14 cellular contexts compared by ENCODE assay signal in the genomic region with DNA sequence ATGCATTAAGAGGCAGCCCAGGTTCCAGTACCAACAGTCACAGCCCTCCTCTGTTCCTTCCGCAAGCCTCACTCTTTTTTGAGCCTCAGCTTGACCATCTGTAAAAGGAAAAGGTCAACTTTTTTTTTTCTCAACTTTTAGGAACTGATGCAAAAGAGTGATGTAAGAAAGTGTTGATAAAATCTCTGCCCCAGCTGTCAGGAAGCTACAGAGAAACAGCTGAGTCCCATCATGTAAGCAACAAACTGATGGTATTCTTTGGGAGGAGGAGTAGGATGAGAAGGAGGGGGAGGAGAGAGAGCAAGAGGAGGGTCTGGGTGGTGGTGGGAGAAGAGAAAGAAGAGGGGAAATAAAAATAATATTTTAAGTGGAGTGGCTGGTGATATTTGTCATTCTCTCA.
"Had no signal": no experiment of that assay in that cellular context is flagged by ENCODE, and none has a peak within 500 bp of the region (broad histone marks: within the 10 kb centered on the region; RNA-seq: fewer than 3 reads in every experiment).

No MANE protein-coding gene starts in this region.

- H3K36me3 ChIP-seq: esophagus muscularis mucosa, spleen had no signal

- ATAC-seq: activated CD4-positive, CD25-positive, alpha-beta regulatory T cell treated with anti-CD3 and anti-CD28 coated beads, Interleukin-2, amount 50 U/mL, for 24 hours; natural killer cell; stimulated activated naive CD8-positive, alpha-beta T cell treated with anti-CD3 and anti-CD28 coated beads, Interleukin-15, amount 100 ng/mL, for 72 hours had no signal

- H3K4me3 Mint-ChIP-seq: activated naive CD4-positive, alpha-beta T cell treated with anti-CD3 and anti-CD28 coated beads, Interleukin-2, amount 10 ng/mL, durations not matched to agents 7 days and 5 days; immature natural killer cell; natural killer cell; stimulated activated naive CD8-positive, alpha-beta T cell treated with anti-CD3 and anti-CD28 coated beads, Interleukin-15, amount 100 ng/mL, for 72 hours; type B pancreatic cell had no signal

- H3K4me1 Mint-ChIP-seq: activated naive CD4-positive, alpha-beta T cell treated with anti-CD3 and anti-CD28 coated beads, Interleukin-2, amount 10 ng/mL, durations not matched to agents 7 days and 5 days; immature natural killer cell; natural killer cell; stimulated activated naive CD8-positive, alpha-beta T cell treated with anti-CD3 and anti-CD28 coated beads, Interleukin-15, amount 100 ng/mL, for 72 hours had no signal

- H3K4me1 ChIP-seq: esophagus muscularis mucosa, spleen had no signal

- H3K27ac Mint-ChIP-seq: activated naive CD4-positive, alpha-beta T cell treated with anti-CD3 and anti-CD28 coated beads, Interleukin-2, amount 10 ng/mL, durations not matched to agents 7 days and 5 days; immature natural killer cell; natural killer cell; stimulated activated naive CD8-positive, alpha-beta T cell treated with anti-CD3 and anti-CD28 coated beads, Interleukin-15, amount 100 ng/mL, for 72 hours; type B pancreatic cell had no signal

- H3K27me3 ChIP-seq: esophagus muscularis mucosa, spleen had no signal

- DNase-seq: activated CD4-positive, alpha-beta T cell treated with anti-CD3 and anti-CD28 coated beads, Interleukin-2, amount 50 U/mL, for 1 hour; activated naive CD4-positive, alpha-beta T cell treated with anti-CD3 and anti-CD28 coated beads, Interleukin-2, amount 10 ng/mL, durations not matched to agents 7 days and 5 days; activated T-cell treated with anti-CD3 and anti-CD28 coated beads for 4 hours; dorsolateral prefrontal cortex; foreskin fibroblast; immature natural killer cell; natural killer cell; nucleus accumbens; spleen; stimulated activated naive CD8-positive, alpha-beta T cell treated with anti-CD3 and anti-CD28 coated beads, Interleukin-15, amount 100 ng/mL, for 72 hours had no signal

- H3K4me3 ChIP-seq: dorsolateral prefrontal cortex, esophagus muscularis mucosa, SK-N-MC, spleen had no signal

- H3K27ac ChIP-seq: dorsolateral prefrontal cortex, esophagus muscularis mucosa, SK-N-MC had no signal

- H3K27me3 Mint-ChIP-seq: activated naive CD4-positive, alpha-beta T cell treated with anti-CD3 and anti-CD28 coated beads, Interleukin-2, amount 10 ng/mL, durations not matched to agents 7 days and 5 days had no signal

- H3K9me3 ChIP-seq: esophagus muscularis mucosa, spleen had no signal

- H3K36me3 Mint-ChIP-seq: activated naive CD4-positive, alpha-beta T cell treated with anti-CD3 and anti-CD28 coated beads, Interleukin-2, amount 10 ng/mL, durations not matched to agents 7 days and 5 days; immature natural killer cell; natural killer cell; type B pancreatic cell had no signal

- H3K9me3 Mint-ChIP-seq: activated naive CD4-positive, alpha-beta T cell treated with anti-CD3 and anti-CD28 coated beads, Interleukin-2, amount 10 ng/mL, durations not matched to agents 7 days and 5 days; immature natural killer cell; natural killer cell; stimulated activated naive CD8-positive, alpha-beta T cell treated with anti-CD3 and anti-CD28 coated beads, Interleukin-15, amount 100 ng/mL, for 72 hours; type B pancreatic cell had no signal
